Comparison of ENCODE assay signal across 29 cellular contexts in the genomic region with DNA sequence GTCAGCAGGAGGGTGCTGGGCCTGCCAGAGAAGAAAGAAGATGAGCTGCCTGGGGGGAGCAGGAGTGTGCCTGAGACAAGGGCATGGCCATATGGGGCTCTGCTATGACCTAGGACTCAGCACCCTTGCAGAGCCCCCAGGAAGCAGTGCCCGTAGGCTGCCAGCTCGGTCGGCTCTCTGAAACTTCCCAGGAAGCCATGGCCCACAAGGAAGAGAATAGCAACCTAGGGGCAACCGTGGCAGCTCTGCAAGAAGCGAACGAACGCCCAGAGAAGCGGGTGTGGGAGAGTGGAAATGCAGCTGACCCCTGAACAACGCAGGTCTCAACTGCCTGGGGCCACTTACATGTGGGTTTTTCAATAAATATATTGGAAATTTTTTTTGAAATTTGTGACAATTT. TPM values are rescaled to one million over a fixed set of nuclear protein-coding genes. Genes with fewer than 3 reads are reported as not detected.
DNase-seq lines count a peak whose midpoint lies in the region; ATAC-seq, FAIRE-seq and TF ChIP-seq lines count a peak whose summit lies in the region.
"Had no signal": no experiment of that assay in that cellular context is flagged by ENCODE, and none has a peak within 500 bp of the region (broad histone marks: within the 10 kb centered on the region; RNA-seq: fewer than 3 reads in every experiment).

No MANE protein-coding gene starts in this region.

- H4K20me1 ChIP-seq in HepG2 (ENCODE audit: insufficient read depth, low read length) = no peaks in the 10 kb centered on the region
- H4K20me1 ChIP-seq in osteoblast (ENCODE audit: insufficient read depth, low read length) = peaks cover under 1% of the 10 kb centered on the region

- H3K27ac ChIP-seq in HepG2 (ENCODE audit: extremely low read length, insufficient read depth, low read length) (no peak overlapping the region), right lobe of liver (no peak overlapping the region), osteoblast (ENCODE audit: low read depth, low read length) (no peak overlapping the region), spleen (no peak overlapping the region), transverse colon (no peak overlapping the region)
- H3K27ac ChIP-seq: 22Rv1; A549; BLaER1 treated with 17β-estradiol and CSF1 and Interleukin-3, amounts not matched to agents 10 nM and 100 nM had no signal

- no peak overlapping the region for H3K9ac ChIP-seq in HepG2 (ENCODE audit: insufficient read depth, low read depth, low read length)
- H3K9ac ChIP-seq: BLaER1 treated with 17β-estradiol and CSF1 and Interleukin-3, amounts not matched to agents 10 nM and 100 nM had no signal

- no peaks in the 10 kb centered on the region for H3K9me3 ChIP-seq in HepG2 (ENCODE audit: low read length)
- no peaks in the 10 kb centered on the region for H3K9me3 ChIP-seq in right lobe of liver
- H3K9me3 ChIP-seq in osteoblast (ENCODE audit: low read depth, low read length) = no peaks in the 10 kb centered on the region
- H3K9me3 ChIP-seq in spleen = no peaks in the 10 kb centered on the region
- no peaks in the 10 kb centered on the region for H3K9me3 ChIP-seq in transverse colon
- H3K9me3 ChIP-seq: A549; BLaER1 treated with 17β-estradiol and CSF1 and Interleukin-3, amounts not matched to agents 10 nM and 100 nM had no signal

- H3K27ac Mint-ChIP-seq in neural crest cell (ENCODE audit: unreplicated experiment) = peak overlapping the region; percentile 35
- H3K27ac Mint-ChIP-seq: B cell; CD4-positive, CD25-positive, alpha-beta regulatory T cell had no signal

- TF ChIP-seq CTCF in HepG2 (CRISPR knock-in tag; IDR thresholded peaks at IDR 0.05) (no peak), right lobe of liver (IDR thresholded peaks at IDR 0.05) (no peak), neural crest cell (conservative IDR thresholded peaks at IDR 0.05) (no peak), osteoblast (IDR thresholded peaks at IDR 0.05; ENCODE audit: extremely low read depth, low read depth, low read length) (no peak), spleen (IDR thresholded peaks at IDR 0.05 in 8 of 11, conservative IDR thresholded peaks at IDR 0.05 in 3 of 11) (no peak), transverse colon (IDR thresholded peaks at IDR 0.05) (no peak)

- H3K27me3 ChIP-seq in HepG2 (ENCODE audit: control insufficient read depth in 1 of 2, insufficient read depth in 2 of 2, low read length in 2 of 2) = no peaks in the 10 kb centered on the region
- no peaks in the 10 kb centered on the region for H3K27me3 ChIP-seq in right lobe of liver
- H3K27me3 ChIP-seq in osteoblast (ENCODE audit: insufficient read depth, low read length) = no peaks in the 10 kb centered on the region
- H3K27me3 ChIP-seq in spleen (replicated peaks in 1 of 7) = no peaks in the 10 kb centered on the region
- no peaks in the 10 kb centered on the region for H3K27me3 ChIP-seq in transverse colon
- H3K27me3 ChIP-seq: BLaER1 treated with 17β-estradiol and CSF1 and Interleukin-3, amounts not matched to agents 10 nM and 100 nM had no signal

- no peaks in the 10 kb centered on the region for H3K4me1 Mint-ChIP-seq in neural crest cell
- H3K4me1 Mint-ChIP-seq: B cell; CD4-positive, alpha-beta memory T cell; CD8-positive, alpha-beta memory T cell had no signal

- TF ChIP-seq RAD21 in HepG2 (CRISPR knock-in tag; IDR thresholded peaks at IDR 0.05) = no peak

- H3K4me2 ChIP-seq in HepG2 (ENCODE audit: low read depth, low read length) (no peak overlapping the region), osteoblast (ENCODE audit: insufficient read depth, low read length) (no peak overlapping the region)
- H3K4me2 ChIP-seq: A549; BLaER1 treated with 17β-estradiol and CSF1 and Interleukin-3, amounts not matched to agents 10 nM and 100 nM had no signal

- H3K9me3 Mint-ChIP-seq in neural crest cell = no peaks in the 10 kb centered on the region
- H3K9me3 Mint-ChIP-seq: CD4-positive, alpha-beta memory T cell; CD4-positive, CD25-positive, alpha-beta regulatory T cell; CD8-positive, alpha-beta memory T cell had no signal

- H3K4me1 ChIP-seq in HepG2 (ENCODE audit: insufficient read depth, low read length) (peaks cover 9% of the 10 kb centered on the region), right lobe of liver (no peaks in the 10 kb centered on the region), osteoblast (ENCODE audit: insufficient read depth, low read length) (no peaks in the 10 kb centered on the region), spleen (peaks cover 0 to 35% (median 8%) of the 10 kb centered on the region in 6 donors), transverse colon (no peaks in the 10 kb centered on the region)
- H3K4me1 ChIP-seq: A549 had no signal

- peaks cover 5% of the 10 kb centered on the region for H3K36me3 Mint-ChIP-seq in neural crest cell (ENCODE audit: low read depth)

- H3K36me3 ChIP-seq in HepG2 (replicated peaks in 1 of 2; ENCODE audit: control insufficient read depth in 1 of 2, insufficient read depth in 2 of 2, low read length in 2 of 2) = peaks cover 1 to 12% of the 10 kb centered on the region in 2 experiments; a peak in 2 of 5 replicates
- H3K36me3 ChIP-seq in right lobe of liver = peaks cover 0 to under 1% (median 0%) of the 10 kb centered on the region in 4 donors
- H3K36me3 ChIP-seq in osteoblast (ENCODE audit: insufficient read depth, low read length) = peaks cover 9% of the 10 kb centered on the region
- peaks cover 0 to 38% (median 20%) of the 10 kb centered on the region in 6 donors for H3K36me3 ChIP-seq in spleen
- no peaks in the 10 kb centered on the region for H3K36me3 ChIP-seq in transverse colon

- H3K79me2 ChIP-seq in HepG2 (ENCODE audit: insufficient read depth, low read length) = no peaks in the 10 kb centered on the region
- H3K79me2 ChIP-seq in osteoblast (ENCODE audit: insufficient read depth, low read length) = no peaks in the 10 kb centered on the region

- intact Hi-C loops in HepG2 (cut with micrococcal nuclease; ENCODE audit: unreplicated experiment) = no loop called here
- intact Hi-C loops in right lobe of liver (cut with DNase I) = no loop called here
- intact Hi-C loops in spleen (cut with DNase I; ENCODE audit: low total_unique reads) = no loop called here
- intact Hi-C loops in transverse colon (cut with DNase I; ENCODE audit: low total_unique reads) = no loop called here
- intact Hi-C loops in posterior vena cava (cut with DNase I) = no loop called here

- no peak overlapping the region for H3K4me3 Mint-ChIP-seq in neural crest cell
- H3K4me3 Mint-ChIP-seq: B cell; CD14-positive monocyte; CD4-positive, alpha-beta memory T cell; CD4-positive, CD25-positive, alpha-beta regulatory T cell; CD8-positive, alpha-beta memory T cell had no signal

- no peak overlapping the region for H2AFZ ChIP-seq in HepG2 (ENCODE audit: low read length)
- H2AFZ ChIP-seq in osteoblast (ENCODE audit: low read length) = no peak overlapping the region

- in situ Hi-C loops in HepG2 (cut with HindIII; ENCODE audit: extremely low pct_ligation_motif_present, low pct_unique_long_range_greater_than_20kb) (no loop called here), transverse colon (cut with MboI; ENCODE audit: low pct_ligation_motif_present in 1 of 4, low pct_unique_long_range_greater_than_20kb in 1 of 4, low sequenced_read_pairs in 3 of 4) (no loop called here)

- BruUV-seq in HepG2 (replicated peaks; lab: Mats Ljungman, UMichigan) = no TSS peak

- DNase-seq in HepG2 (ENCODE audit: low spot score) = no peak
- no peak for DNase-seq in right lobe of liver
- no peak for DNase-seq in neural crest cell (ENCODE audit: low read depth, low spot score)
- peak; percentile 63 for DNase-seq in osteoblast (ENCODE audit: insufficient read length, low spot score, missing footprints)
- DNase-seq in spleen = peak; percentile 45
- DNase-seq in transverse colon = no peak
- no peak for DNase-seq in medulla oblongata (ENCODE audit: extremely low spot score)
- DNase-seq in posterior vena cava (ENCODE audit: low spot score) = no peak
- DNase-seq: AML-193; CD4-positive, alpha-beta memory T cell; CD4-positive, CD25-positive, alpha-beta regulatory T cell; CD8-positive, alpha-beta memory T cell; COR-L47; DMS 273 treated with DMSO at 0.1 percent for 48 hours; DMS153; DMS53; DMS79; DND-41; EL; GDM1 had no signal

- H3K4me3 ChIP-seq in HepG2 (replicated peaks in 1 of 3; ENCODE audit: insufficient read depth in 1 of 3, low read depth in 2 of 3, low read length in 3 of 3) (no peak overlapping the region), right lobe of liver (no peak overlapping the region), osteoblast (ENCODE audit: insufficient read depth, low read length) (no peak overlapping the region), spleen (no peak overlapping the region), transverse colon (no peak overlapping the region)
- H3K4me3 ChIP-seq: A549; BLaER1 treated with 17β-estradiol and CSF1 and Interleukin-3, amounts not matched to agents 10 nM and 100 nM; GM12878 had no signal

- FAIRE-seq in HepG2 (lab: Jason Lieb, UNC) = no peak
- FAIRE-seq: A549, GM12878, GM12892, GM19239 had no signal

- TF ChIP-seq POLR2A in HepG2 (IDR thresholded peaks at IDR 0.05; ENCODE audit: insufficient read depth in 1 of 2, low read depth in 2 of 2, low read length in 2 of 2) = no peak
- TF ChIP-seq POLR2A in right lobe of liver (IDR thresholded peaks at IDR 0.05) = no peak
- no peak for TF ChIP-seq POLR2A in spleen (IDR thresholded peaks at IDR 0.05)
- no peak for TF ChIP-seq POLR2A in transverse colon (IDR thresholded peaks at IDR 0.05)

- WGBS in HepG2 (ENCODE audit: low lambda C conversion rate) = 98% methylated on average over 9 of the region's 9 CpGs
- WGBS in right lobe of liver (ENCODE audit: insufficient coverage, low coverage, low lambda C conversion rate, missing lambda C conversion rate) = 88% methylated on average over 7 of the region's 9 CpGs
- whole genome bisulfite sequencing in spleen, 5 donors = 87 to 96% (median 94%) methylated on average over 9 of the region's 9 CpGs
- WGBS in transverse colon (ENCODE audit: low coverage in 1 of 2), 2 donors = 87% methylated on average over 9 of the region's 9 CpGs; no CpG with 5 or more reads in 1 of the 2 donors

- TF ChIP-seq EP300 in HepG2 (IDR thresholded peaks at IDR 0.05; ENCODE audit: low read depth in 2 of 2, low read length in 2 of 2) (no peak), HepG2 (CRISPR knock-in tag; IDR thresholded peaks at IDR 0.05; ENCODE audit: borderline replicate concordance) (no peak), transverse colon (IDR thresholded peaks at IDR 0.05; ENCODE audit: low read depth) (no peak)

- no peaks in the 10 kb centered on the region for H3K27me3 Mint-ChIP-seq in neural crest cell (ENCODE audit: low read depth)
- H3K27me3 Mint-ChIP-seq: B cell; CD4-positive, alpha-beta memory T cell; CD4-positive, CD25-positive, alpha-beta regulatory T cell; CD8-positive, alpha-beta memory T cell had no signal

- ATAC-seq in HepG2 = no peak
- ATAC-seq in right lobe of liver = no peak
- ATAC-seq: A549, GM12878 had no signal

- CTCF ChIA-PET in HepG2 (lab: Yijun Ruan, JAX; ENCODE audit: low intra/inter-chr PET ratio, low total read pairs) = no interaction called here

- POLR2A ChIA-PET in HepG2 (lab: Yijun Ruan, JAX) = no interaction called here

RNA-seq across cellular contexts. Expression of a gene that starts 10.7 kb away (rescaled TPM):
- total RNA-seq in HepG2 (2016; rRNA removed; fragmentation: Illumina TruSeq; extraction: Trizol) (0.35 TPM in 1 of 2 replicates, not detected in the other), right lobe of liver (1 to 10 TPM in 3 of 6 experiments, under 1 TPM in 2, not detected in 1; 0.73 to 1.7 (median 1.4) TPM), neural crest cell (2.4 and 3.3 TPM in 2 replicates), osteoblast (1.4 and 1.5 TPM in 2 replicates), spleen (10 to 100 TPM in 3 of 7 donors, 1 to 10 TPM in 4; 4.0 to 24.2 (median 9.2) TPM), transverse colon (1 to 10 TPM in 3 of 4 donors, not detected in 1; 3.0 to 3.8 (median 3.2) TPM), posterior vena cava (10 to 100 TPM; 19.7 to 20.3 TPM)
- total RNA-seq in HepG2 (2016; cell fraction: cytosol; rRNA removed; fragmentation: Illumina TruSeq; extraction: Trizol; ENCODE audit: low read depth) = not detected in 2 replicates
- 0.30 TPM in 1 of 2 replicates, not detected in the other for total RNA-seq in HepG2 (2016; cell fraction: insoluble cytoplasmic fraction; rRNA removed; fragmentation: Illumina TruSeq; extraction: Trizol)
- not detected in 2 replicates for total RNA-seq in HepG2 (2016; cell fraction: membrane; rRNA removed; fragmentation: Illumina TruSeq; extraction: Trizol)
- total RNA-seq in HepG2 (2016; cell fraction: nucleus; rRNA removed; fragmentation: Illumina TruSeq; extraction: Trizol) = 0.56 TPM in 1 of 2 replicates, not detected in the other
- polyA plus RNA-seq in HepG2 (2011; rRNA removed) (not detected in 2 replicates), spleen (10 to 100 TPM in 1 of 3 donors, 1 to 10 TPM in 2; 3.1 to 14.9 (median 3.8) TPM)
- not detected in 2 replicates for polyA plus RNA-seq in HepG2 (2011; cell fraction: cytosol; rRNA removed)
- polyA plus RNA-seq in HepG2 (2011; cell fraction: nucleus; rRNA removed) = 0.78 and 0.82 TPM in 2 replicates
- not detected in 2 replicates for polyA plus RNA-seq in HepG2 (2012)
- polyA plus RNA-seq in HepG2 (2016; cell fraction: cytosol; fragmentation: Illumina TruSeq; extraction: Trizol; ENCODE audit: low read depth) = not detected in 2 replicates
- polyA plus RNA-seq in HepG2 (2016; cell fraction: insoluble cytoplasmic fraction; fragmentation: Illumina TruSeq; extraction: Trizol; ENCODE audit: low read depth) = not detected in 2 replicates
- not detected in 2 replicates for polyA plus RNA-seq in HepG2 (2016; cell fraction: membrane; fragmentation: Illumina TruSeq; extraction: Trizol; ENCODE audit: low read depth)
- polyA plus RNA-seq in HepG2 (2016; cell fraction: nucleus; fragmentation: Illumina TruSeq; extraction: Trizol; ENCODE audit: insufficient read depth, low read depth) = 0.91 and 1.1 TPM in 2 replicates
- polyA minus RNA-seq in HepG2 (2011; rRNA and poly(A)+ RNA removed; ENCODE audit: low replicate concordance) = 0.44 and 0.47 TPM in 2 replicates
- polyA minus RNA-seq in HepG2 (2011; cell fraction: cytosol; rRNA and poly(A)+ RNA removed) = not detected in 2 replicates
- polyA minus RNA-seq in HepG2 (2011; cell fraction: nucleus; rRNA and poly(A)+ RNA removed) = not detected in 2 replicates
- total RNA-seq: Daoy had no signal
- polyA plus RNA-seq: A549 had no signal

RNA-seq across cellular contexts. Expression of a gene that starts 23.5 kb away (rescaled TPM):
- total RNA-seq in HepG2 (2016; rRNA removed; fragmentation: Illumina TruSeq; extraction: Trizol) = 69.2 and 93.5 TPM in 2 replicates
- 62.1 and 64.9 TPM in 2 replicates for total RNA-seq in HepG2 (2016; cell fraction: cytosol; rRNA removed; fragmentation: Illumina TruSeq; extraction: Trizol; ENCODE audit: low read depth)
- 62.4 and 88.8 TPM in 2 replicates for total RNA-seq in HepG2 (2016; cell fraction: insoluble cytoplasmic fraction; rRNA removed; fragmentation: Illumina TruSeq; extraction: Trizol)
- 158 and 164 TPM in 2 replicates for total RNA-seq in HepG2 (2016; cell fraction: membrane; rRNA removed; fragmentation: Illumina TruSeq; extraction: Trizol)
- 79.6 and 99.8 TPM in 2 replicates for total RNA-seq in HepG2 (2016; cell fraction: nucleus; rRNA removed; fragmentation: Illumina TruSeq; extraction: Trizol)
- polyA plus RNA-seq in HepG2 (2011; rRNA removed) = 130 and 170 TPM in 2 replicates
- 134 and 140 TPM in 2 replicates for polyA plus RNA-seq in HepG2 (2011; cell fraction: cytosol; rRNA removed)
- polyA plus RNA-seq in HepG2 (2011; cell fraction: nucleus; rRNA removed) = 514 and 596 TPM in 2 replicates
- 117 and 181 TPM in 2 replicates for polyA plus RNA-seq in HepG2 (2012)
- 82.9 and 88.8 TPM in 2 replicates for polyA plus RNA-seq in HepG2 (2016; cell fraction: cytosol; fragmentation: Illumina TruSeq; extraction: Trizol; ENCODE audit: low read depth)
- polyA plus RNA-seq in HepG2 (2016; cell fraction: insoluble cytoplasmic fraction; fragmentation: Illumina TruSeq; extraction: Trizol; ENCODE audit: low read depth) = 78.6 and 97.2 TPM in 2 replicates
- 156 and 172 TPM in 2 replicates for polyA plus RNA-seq in HepG2 (2016; cell fraction: membrane; fragmentation: Illumina TruSeq; extraction: Trizol; ENCODE audit: low read depth)
- polyA plus RNA-seq in HepG2 (2016; cell fraction: nucleus; fragmentation: Illumina TruSeq; extraction: Trizol; ENCODE audit: insufficient read depth, low read depth) = 171 and 174 TPM in 2 replicates
- polyA minus RNA-seq in HepG2 (2011; rRNA and poly(A)+ RNA removed; ENCODE audit: low replicate concordance) = 166 and 188 TPM in 2 replicates
- polyA minus RNA-seq in HepG2 (2011; cell fraction: cytosol; rRNA and poly(A)+ RNA removed) = 100 and 102 TPM in 2 replicates
- 118 and 140 TPM in 2 replicates for polyA minus RNA-seq in HepG2 (2011; cell fraction: nucleus; rRNA and poly(A)+ RNA removed)
- total RNA-seq in right lobe of liver = 100 to 1,000 TPM; 151 to 259 (median 181) TPM
- total RNA-seq in neural crest cell = 120 and 124 TPM in 2 replicates
- 90.5 and 95.9 TPM in 2 replicates for total RNA-seq in osteoblast
- total RNA-seq in spleen = 100 to 1,000 TPM in 2 of 7 donors, 10 to 100 TPM in 5; 76.8 to 117 (median 87.7) TPM
- 10 to 100 TPM; 34.9 to 49.3 (median 35.8) TPM for polyA plus RNA-seq in spleen
- total RNA-seq in transverse colon = 1,000 to 10,000 TPM in 1 of 4 donors, 100 to 1,000 TPM in 3; 495 to 1,114 (median 787) TPM
- 10 to 100 TPM; 54.6 to 62.8 TPM for total RNA-seq in posterior vena cava

RNA-seq across cellular contexts. Expression of a gene that starts 37.6 kb away (rescaled TPM):
- total RNA-seq in HepG2 (2016; rRNA removed; fragmentation: Illumina TruSeq; extraction: Trizol) (160 and 161 TPM in 2 replicates), right lobe of liver (1,000 to 10,000 TPM in 2 of 6 experiments, 100 to 1,000 TPM in 4; 195 to 1,174 (median 649) TPM), neural crest cell (67.6 and 69.5 TPM in 2 replicates), osteoblast (826 and 992 TPM in 2 replicates), spleen (100 to 1,000 TPM; 241 to 328 (median 311) TPM), transverse colon (100 to 1,000 TPM; 250 to 620 (median 432) TPM), posterior vena cava (100 to 1,000 TPM; 245 to 333 TPM)
- total RNA-seq in HepG2 (2016; cell fraction: cytosol; rRNA removed; fragmentation: Illumina TruSeq; extraction: Trizol; ENCODE audit: low read depth) = 45.2 and 49.8 TPM in 2 replicates
- 158 and 162 TPM in 2 replicates for total RNA-seq in HepG2 (2016; cell fraction: insoluble cytoplasmic fraction; rRNA removed; fragmentation: Illumina TruSeq; extraction: Trizol)
- 63.1 and 66.1 TPM in 2 replicates for total RNA-seq in HepG2 (2016; cell fraction: membrane; rRNA removed; fragmentation: Illumina TruSeq; extraction: Trizol)
- total RNA-seq in HepG2 (2016; cell fraction: nucleus; rRNA removed; fragmentation: Illumina TruSeq; extraction: Trizol) = 98.3 and 116 TPM in 2 replicates
- polyA plus RNA-seq in HepG2 (2011; rRNA removed) (90.9 and 126 TPM in 2 replicates), spleen (100 to 1,000 TPM; 105 to 185 (median 126) TPM)
- 81.2 and 85.2 TPM in 2 replicates for polyA plus RNA-seq in HepG2 (2011; cell fraction: cytosol; rRNA removed)
- polyA plus RNA-seq in HepG2 (2011; cell fraction: nucleus; rRNA removed) = 240 and 268 TPM in 2 replicates
- 80.8 and 157 TPM in 2 replicates for polyA plus RNA-seq in HepG2 (2012)
- 43.0 and 45.0 TPM in 2 replicates for polyA plus RNA-seq in HepG2 (2016; cell fraction: cytosol; fragmentation: Illumina TruSeq; extraction: Trizol; ENCODE audit: low read depth)
- 179 and 191 TPM in 2 replicates for polyA plus RNA-seq in HepG2 (2016; cell fraction: insoluble cytoplasmic fraction; fragmentation: Illumina TruSeq; extraction: Trizol; ENCODE audit: low read depth)
- 48.5 and 49.4 TPM in 2 replicates for polyA plus RNA-seq in HepG2 (2016; cell fraction: membrane; fragmentation: Illumina TruSeq; extraction: Trizol; ENCODE audit: low read depth)
- polyA plus RNA-seq in HepG2 (2016; cell fraction: nucleus; fragmentation: Illumina TruSeq; extraction: Trizol; ENCODE audit: insufficient read depth, low read depth) = 190 and 194 TPM in 2 replicates
- polyA minus RNA-seq in HepG2 (2011; rRNA and poly(A)+ RNA removed; ENCODE audit: low replicate concordance) = 245 and 268 TPM in 2 replicates
- 106 and 114 TPM in 2 replicates for polyA minus RNA-seq in HepG2 (2011; cell fraction: cytosol; rRNA and poly(A)+ RNA removed)
- polyA minus RNA-seq in HepG2 (2011; cell fraction: nucleus; rRNA and poly(A)+ RNA removed) = 238 and 284 TPM in 2 replicates

RNA-seq across cellular contexts. Expression of a gene that starts 50.5 kb away (rescaled TPM):
- 10.0 and 12.1 TPM in 2 replicates for total RNA-seq in HepG2 (2016; rRNA removed; fragmentation: Illumina TruSeq; extraction: Trizol)
- total RNA-seq in HepG2 (2016; cell fraction: cytosol; rRNA removed; fragmentation: Illumina TruSeq; extraction: Trizol; ENCODE audit: low read depth) = 2.6 and 4.2 TPM in 2 replicates
- 9.9 and 10.9 TPM in 2 replicates for total RNA-seq in HepG2 (2016; cell fraction: insoluble cytoplasmic fraction; rRNA removed; fragmentation: Illumina TruSeq; extraction: Trizol)
- total RNA-seq in HepG2 (2016; cell fraction: membrane; rRNA removed; fragmentation: Illumina TruSeq; extraction: Trizol) = 7.3 and 7.7 TPM in 2 replicates
- total RNA-seq in HepG2 (2016; cell fraction: nucleus; rRNA removed; fragmentation: Illumina TruSeq; extraction: Trizol) = 11.4 and 13.3 TPM in 2 replicates
- 9.5 and 10.8 TPM in 2 replicates for polyA plus RNA-seq in HepG2 (2011; rRNA removed)
- polyA plus RNA-seq in HepG2 (2011; cell fraction: cytosol; rRNA removed) = 4.7 and 5.1 TPM in 2 replicates
- 13.9 and 19.7 TPM in 2 replicates for polyA plus RNA-seq in HepG2 (2011; cell fraction: nucleus; rRNA removed)
- polyA plus RNA-seq in HepG2 (2012) = 14.7 and 16.0 TPM in 2 replicates
- 0.51 and 0.53 TPM in 2 replicates for polyA plus RNA-seq in HepG2 (2016; cell fraction: cytosol; fragmentation: Illumina TruSeq; extraction: Trizol; ENCODE audit: low read depth)
- 13.3 and 16.9 TPM in 2 replicates for polyA plus RNA-seq in HepG2 (2016; cell fraction: insoluble cytoplasmic fraction; fragmentation: Illumina TruSeq; extraction: Trizol; ENCODE audit: low read depth)
- polyA plus RNA-seq in HepG2 (2016; cell fraction: membrane; fragmentation: Illumina TruSeq; extraction: Trizol; ENCODE audit: low read depth) = 3.4 and 3.7 TPM in 2 replicates
- polyA plus RNA-seq in HepG2 (2016; cell fraction: nucleus; fragmentation: Illumina TruSeq; extraction: Trizol; ENCODE audit: insufficient read depth, low read depth) = 17.9 and 20.0 TPM in 2 replicates
- polyA minus RNA-seq in HepG2 (2011; rRNA and poly(A)+ RNA removed; ENCODE audit: low replicate concordance) = 10.5 TPM in 2 replicates
- polyA minus RNA-seq in HepG2 (2011; cell fraction: cytosol; rRNA and poly(A)+ RNA removed) = 7.9 and 8.1 TPM in 2 replicates
- 12.1 and 12.2 TPM in 2 replicates for polyA minus RNA-seq in HepG2 (2011; cell fraction: nucleus; rRNA and poly(A)+ RNA removed)
- total RNA-seq in right lobe of liver = 1 to 10 TPM; 6.2 to 8.8 (median 8.0) TPM
- total RNA-seq in neural crest cell = 57.6 and 59.1 TPM in 2 replicates
- 12.4 and 14.1 TPM in 2 replicates for total RNA-seq in osteoblast
- 10 to 100 TPM; 31.3 to 42.8 (median 36.7) TPM for total RNA-seq in spleen
- 10 to 100 TPM in 1 of 3 donors, 1 to 10 TPM in 2; 4.7 to 10.7 (median 6.7) TPM for polyA plus RNA-seq in spleen
- total RNA-seq in transverse colon = 10 to 100 TPM; 22.8 to 28.7 (median 27.3) TPM
- total RNA-seq in posterior vena cava = 10 to 100 TPM; 22.0 to 22.5 TPM

Comparison
In these comparisons a context has a peak if more than half of its experiments do, and no peak if none do; other contexts are left out.
1. DNase-seq: peak in osteoblast (single experiment) and spleen (single experiment); none in HepG2 (single experiment), right lobe of liver (0 of 3), neural crest cell (single experiment), transverse colon (single experiment), medulla oblongata (single experiment) and posterior vena cava (single experiment).